ENCODE assay signal across 8 cellular contexts in the genomic region with DNA sequence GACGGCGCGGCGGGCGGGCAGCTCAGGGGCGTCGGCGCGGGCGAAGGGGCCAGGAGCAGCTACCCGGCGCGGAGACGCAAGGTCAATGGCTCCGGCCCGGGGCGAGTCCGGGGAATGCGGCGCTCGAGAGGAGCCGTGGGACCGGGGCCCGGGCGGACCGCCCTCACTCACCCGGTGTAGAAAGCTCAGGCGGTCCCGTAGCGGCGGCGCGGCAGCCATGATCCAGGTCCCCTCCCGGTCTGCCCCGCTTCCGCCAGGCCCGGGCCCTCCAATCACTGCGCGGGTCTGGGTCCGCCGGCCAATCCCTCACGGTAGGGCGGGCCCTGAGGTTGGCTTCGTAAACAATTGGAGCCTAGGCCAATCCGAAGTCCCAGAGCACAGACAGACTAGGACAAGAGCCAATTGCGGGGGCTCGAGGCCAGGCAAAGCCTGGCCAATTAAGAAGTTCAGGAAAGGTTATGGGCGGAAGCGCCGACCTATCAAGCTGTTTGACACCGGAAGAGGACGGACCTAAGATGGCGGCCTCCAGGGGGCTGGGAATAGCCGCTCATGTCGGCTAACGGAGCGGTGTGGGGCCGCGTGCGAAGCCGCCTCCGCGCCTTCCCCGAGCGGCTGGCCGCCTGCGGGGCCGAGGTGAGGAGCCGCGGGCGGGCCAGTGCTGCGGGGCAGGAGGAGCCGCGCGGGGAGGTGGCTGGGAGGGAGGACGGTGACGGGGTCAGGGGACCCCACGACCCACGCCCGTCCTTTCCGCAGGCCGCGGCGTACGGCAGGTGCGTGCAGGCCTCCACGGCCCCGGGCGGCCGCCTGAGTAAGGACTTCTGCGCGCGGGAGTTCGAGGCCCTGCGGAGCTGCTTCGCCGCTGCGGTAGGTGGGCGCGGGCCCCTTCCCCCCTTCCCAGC. TPM values are rescaled to one million over a fixed set of nuclear protein-coding genes. Genes with fewer than 3 reads are reported as not detected.
A peak's percentile ranks its signal among the peaks of the same experiment; 100 is the strongest.
DNase-seq lines count a peak whose midpoint lies in the region; ATAC-seq and TF ChIP-seq lines count a peak whose summit lies in the region.

A gene with protein sequence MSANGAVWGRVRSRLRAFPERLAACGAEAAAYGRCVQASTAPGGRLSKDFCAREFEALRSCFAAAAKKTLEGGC (plus strand): TSS at position 504 of the 899 bp plus-strand sequence. CDS start 46 bp downstream, at position 550.
A gene with protein sequence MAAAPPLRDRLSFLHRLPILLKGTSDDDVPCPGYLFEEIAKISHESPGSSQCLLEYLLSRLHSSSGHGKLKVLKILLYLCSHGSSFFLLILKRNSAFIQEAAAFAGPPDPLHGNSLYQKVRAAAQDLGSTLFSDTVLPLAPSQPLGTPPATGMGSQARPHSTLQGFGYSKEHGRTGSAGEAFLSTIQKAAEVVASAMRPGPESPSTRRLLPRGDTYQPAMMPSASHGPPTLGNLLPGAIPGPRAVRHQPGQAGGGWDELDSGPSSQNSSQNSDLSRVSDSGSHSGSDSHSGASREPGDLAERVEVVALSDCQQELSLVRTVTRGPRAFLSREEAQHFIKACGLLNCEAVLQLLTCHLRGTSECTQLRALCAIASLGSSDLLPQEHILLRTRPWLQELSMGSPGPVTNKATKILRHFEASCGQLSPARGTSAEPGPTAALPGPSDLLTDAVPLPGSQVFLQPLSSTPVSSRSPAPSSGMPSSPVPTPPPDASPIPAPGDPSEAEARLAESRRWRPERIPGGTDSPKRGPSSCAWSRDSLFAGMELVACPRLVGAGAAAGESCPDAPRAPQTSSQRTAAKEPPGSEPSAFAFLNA (minus strand): TSS at position 241 of the 899 bp plus-strand sequence. CDS start 22 bp downstream, at position 219.

- H3K36me3 Mint-ChIP-seq in T-helper 17 cell (ENCODE audit: low read depth) (peaks cover 2% of the 10 kb centered on the region), progenitor cell of endocrine pancreas (ENCODE audit: insufficient read depth) (peaks cover 5% of the 10 kb centered on the region)

- no peaks in the 10 kb centered on the region for H3K9me3 ChIP-seq in T-helper 17 cell (ENCODE audit: control insufficient read depth, low read length, poor library complexity, severe bottlenecking)
- H3K9me3 ChIP-seq in left ventricle myocardium inferior (replicated peaks): no peaks in the 10 kb centered on the region

- peak within 1 kb of the TSS; percentile 92 for H3K27ac ChIP-seq in left ventricle myocardium inferior (replicated peaks)

- peaks cover 11% of the 10 kb centered on the region for H3K36me3 ChIP-seq in left ventricle myocardium inferior

- no peaks in the 10 kb centered on the region for H3K27me3 ChIP-seq in left ventricle myocardium inferior (ENCODE audit: low read depth)

- DNase-seq in NCI-H1694 treated with DMSO at 0.1 percent for 48 hours (lab: John Stamatoyannopoulos, UW): peak; percentile 99
- peak; percentile 91 to 95 (median 92) for DNase-seq in T-helper 17 cell
- peak; percentile 70 to 99 (median 97) for DNase-seq in amygdala (lab: John Stamatoyannopoulos, UW)
- peak; percentile 97 for DNase-seq in left ventricle myocardium inferior
- peak; percentile 88 for DNase-seq in progenitor cell of endocrine pancreas (ENCODE audit: low spot score, unreplicated experiment)
- peak; percentile 98 for DNase-seq in ureter (ENCODE audit: low spot score)

- H3K4me3 Mint-ChIP-seq in T-helper 17 cell: peak within 1 kb of the TSS; percentile 92
- peak within 1 kb of the TSS; percentile 89 for H3K4me3 Mint-ChIP-seq in progenitor cell of endocrine pancreas (ENCODE audit: low read depth)

- H3K9me3 Mint-ChIP-seq in progenitor cell of endocrine pancreas (ENCODE audit: low read depth): no peaks in the 10 kb centered on the region

- TF ChIP-seq POLR2A in GM15510 (IDR thresholded peaks at IDR 0.05; ENCODE audit: borderline replicate concordance, extremely low read depth, insufficient read length): peak; percentile 62

- peak within 1 kb of the TSS; percentile 99 for H3K4me3 ChIP-seq in left ventricle myocardium inferior

- peaks cover 45% of the 10 kb centered on the region for H3K4me1 ChIP-seq in left ventricle myocardium inferior

- peak within 1 kb of the TSS; percentile 77 for H3K27ac Mint-ChIP-seq in T-helper 17 cell
- H3K27ac Mint-ChIP-seq in progenitor cell of endocrine pancreas: peak within 1 kb of the TSS; percentile 94

- ATAC-seq in HG02885 (IDR thresholded peaks at IDR 0.05; ENCODE audit: poor library complexity, unreplicated experiment) (peak; percentile 90), T-helper 17 cell (peak; percentile 95)

- intact Hi-C loops in left ventricle myocardium inferior (cut with micrococcal nuclease): no loop called here

- peak; percentile 11 for TF ChIP-seq CTCF in left ventricle myocardium inferior (IDR thresholded peaks at IDR 0.05; ENCODE audit: borderline replicate concordance)
- TF ChIP-seq CTCF in progenitor cell of endocrine pancreas (IDR thresholded peaks at IDR 0.05; ENCODE audit: unreplicated experiment): no peak

- H3K27me3 Mint-ChIP-seq in T-helper 17 cell (no peaks in the 10 kb centered on the region), progenitor cell of endocrine pancreas (no peaks in the 10 kb centered on the region)

- H3K4me1 Mint-ChIP-seq in T-helper 17 cell (peaks cover 28% of the 10 kb centered on the region), progenitor cell of endocrine pancreas (ENCODE audit: low read depth) (peaks cover 12% of the 10 kb centered on the region)

RNA-seq across cellular contexts. Expression of the first gene that starts in this region (rescaled TPM):
- 10 to 100 TPM; 30.6 to 37.0 TPM for total RNA-seq in T-helper 17 cell
- total RNA-seq in left ventricle myocardium inferior: 61.5 TPM
- total RNA-seq in progenitor cell of endocrine pancreas: 39.7 and 43.6 TPM in 2 replicates
- 52.9 TPM for total RNA-seq in ureter

RNA-seq across cellular contexts. Expression of the second gene that starts in this region (rescaled TPM):
- 10 to 100 TPM; 84.1 to 90.9 TPM for total RNA-seq in T-helper 17 cell
- 15.9 TPM for total RNA-seq in left ventricle myocardium inferior
- total RNA-seq in progenitor cell of endocrine pancreas: 57.4 and 63.2 TPM in 2 replicates
- 37.1 TPM for total RNA-seq in ureter

Comparison
In these comparisons a context has a peak if more than half of its experiments do, and no peak if none do; other contexts are left out.
1. Peak in every context shown above with its lines: DNase-seq, ATAC-seq, H3K4me3 ChIP-seq and H3K27ac ChIP-seq.